Comparison of ENCODE assay signal across 8 cellular contexts in the genomic region with DNA sequence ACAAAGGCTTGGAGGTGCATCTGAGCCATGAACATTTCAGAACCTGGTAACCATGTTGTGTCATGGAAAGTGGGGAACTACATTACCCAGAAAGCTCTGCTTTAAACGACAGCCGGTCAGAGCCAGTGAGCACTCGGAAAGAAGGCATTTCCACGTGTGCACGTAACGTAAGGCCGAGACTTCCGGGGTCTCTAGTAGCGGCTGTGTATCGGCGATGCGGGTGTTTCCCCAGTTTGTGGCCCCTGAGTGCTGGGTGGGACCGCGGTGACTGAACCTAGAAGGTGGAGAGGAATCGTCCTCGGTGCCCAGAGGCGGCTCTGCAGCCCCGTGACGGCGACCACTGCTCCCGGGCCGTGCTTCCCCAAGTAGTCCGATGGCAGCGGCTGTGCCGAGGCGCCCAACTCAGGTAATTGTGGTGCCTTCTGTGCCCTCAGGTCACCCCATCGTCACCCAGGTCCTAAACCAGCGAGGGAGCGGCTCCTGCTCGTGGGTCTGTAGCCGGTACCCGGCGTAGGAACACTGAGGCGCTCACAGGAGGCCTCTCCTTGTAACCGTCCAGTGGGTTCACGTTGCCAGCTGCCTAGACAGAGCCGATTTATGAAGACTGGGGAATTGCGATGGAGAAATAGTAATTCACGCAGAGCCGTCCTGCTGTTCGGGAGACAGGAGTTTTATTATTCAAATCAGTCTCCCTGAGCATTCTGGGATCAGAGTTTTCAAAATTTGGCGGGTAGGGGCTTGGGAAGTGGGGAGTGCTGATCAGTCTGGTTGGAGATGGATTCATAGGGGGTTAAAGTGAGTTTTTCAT. TPM values are rescaled to one million over a fixed set of nuclear protein-coding genes. Genes with fewer than 3 reads are reported as not detected.
DNase-seq lines count a peak whose midpoint lies in the region; ATAC-seq and TF ChIP-seq lines count a peak whose summit lies in the region.
"Not testable (repeated sequence)": the region's sequence is repeated elsewhere in the genome, so short reads cannot be mapped to it uniquely, and the experiment has no call there.

A gene (plus strand): TSS at position 194 of the 808 bp plus-strand sequence. CDS start 180 bp downstream, at position 374.

- not testable (repeated sequence) for H3K9me2 ChIP-seq in OCI-LY1 (ENCODE audit: low read depth, low read length)

- CTCF ChIA-PET in Caco-2 (lab: Charles Lee) = interaction anchor here (1.1 kb wide), 1 partner anchor 35 kb away, joined by 3 read pairs; a partner anchor contains a TSS

- H3K27me3 ChIP-seq in Caco-2 (replicated peaks; ENCODE audit: control insufficient read depth, insufficient read depth, low read length); OCI-LY1 (ENCODE audit: insufficient read depth, low read length); mononuclear cell (ENCODE audit: insufficient read depth, low read length): not testable (repeated sequence)

- H3K9me3 Mint-ChIP-seq in Caco-2 (ENCODE audit: unreplicated experiment) = not testable (repeated sequence)

- peaks cover 17% of the 10 kb centered on the region for H3K4me1 Mint-ChIP-seq in Caco-2 (ENCODE audit: low read depth, unreplicated experiment)

- peak within 1 kb of the TSS; percentile 95 for H3K9ac ChIP-seq in OCI-LY1 (ENCODE audit: low read length)

- not testable (repeated sequence) for H3K36me3 ChIP-seq in Caco-2 (ENCODE audit: control insufficient read depth, insufficient read depth, low read length)
- H3K36me3 ChIP-seq in OCI-LY1 (ENCODE audit: insufficient read depth, low read length) = peaks cover 43% of the 10 kb centered on the region

- peak within 1 kb of the TSS; percentile 93 for H3K4me2 ChIP-seq in OCI-LY1 (ENCODE audit: low read length)

- POLR2A ChIA-PET in Caco-2 (lab: Charles Lee) = interaction anchor here (0.5 to 1.7 kb wide), 9 partner anchors 9 to 1719 kb away, joined by 3 to 8 read pairs (median 5); a partner anchor contains a TSS

- H3K4me1 ChIP-seq in Caco-2 = peaks cover 12% of the 10 kb centered on the region
- H3K4me1 ChIP-seq in OCI-LY1 (ENCODE audit: insufficient read depth, low read length, severe bottlenecking) = not testable (repeated sequence)
- H3K4me1 ChIP-seq in mononuclear cell (ENCODE audit: insufficient read depth, low read length) = peaks cover 14% of the 10 kb centered on the region

- H3K27me3 Mint-ChIP-seq in Caco-2 (ENCODE audit: insufficient read depth, unreplicated experiment) = not testable (repeated sequence)

- H4K20me1 ChIP-seq in OCI-LY1 (ENCODE audit: insufficient read depth, low read length) = not testable (repeated sequence)

- not testable (repeated sequence) for TF ChIP-seq CTCF in Caco-2 (IDR thresholded peaks at IDR 0.05; ENCODE audit: insufficient read depth in 1 of 2, low read depth in 1 of 2, low read length in 1 of 2, severe bottlenecking in 1 of 2, unreplicated experiment in 1 of 2); OCI-LY1 (IDR thresholded peaks at IDR 0.05; ENCODE audit: low read length)

- H3K27ac ChIP-seq in OCI-LY1 (ENCODE audit: low read depth, low read length, poor library complexity, severe bottlenecking) (peak within 1 kb of the TSS; percentile 62), epithelial cell of prostate (peak within 1 kb of the TSS; percentile 82)

- not testable (repeated sequence) for H2AFZ ChIP-seq in OCI-LY1 (ENCODE audit: low read length)

- not testable (repeated sequence) for H3K9me3 ChIP-seq in Caco-2; OCI-LY1 (ENCODE audit: low read length); mononuclear cell (ENCODE audit: low read depth, low read length)

- peaks cover 87% of the 10 kb centered on the region for H3K36me3 Mint-ChIP-seq in Caco-2 (ENCODE audit: insufficient read depth, unreplicated experiment)

- peak; percentile 82 to 87 for DNase-seq in Caco-2
- DNase-seq in HUDEP-2 (lab: John Stamatoyannopoulos, UW; ENCODE audit: unreplicated experiment in 76 of 76) = peak in 74 of 76 experiments; percentile 22 to 89 (median 74)
- DNase-seq in activated CD8-positive, alpha-beta memory T cell treated with anti-CD3 and anti-CD28 coated beads, Interleukin-2, amount 50 U/mL, for 48 hours = peak; percentile 86
- peak; percentile 40 for DNase-seq in epithelial cell of prostate (ENCODE audit: low read depth, low spot score)
- peak; percentile 59 to 66 for DNase-seq in stimulated activated CD8-positive, alpha-beta memory T cell treated with anti-CD3 and anti-CD28 coated beads, Interleukin-2, amount 100 ng/mL, for 1 hour (ENCODE audit: low read depth in 2 of 2)

- not testable (repeated sequence) for H3F3A ChIP-seq in OCI-LY1 (ENCODE audit: insufficient read depth, low read length)

- H3K4me3 ChIP-seq in Caco-2 (ENCODE audit: low read depth, low read length) = peak within 1 kb of the TSS; percentile 44
- H3K4me3 ChIP-seq in OCI-LY1 (ENCODE audit: low read depth, low read length, poor library complexity, severe bottlenecking) = peak within 1 kb of the TSS; percentile 95
- H3K4me3 ChIP-seq in mononuclear cell (ENCODE audit: low read length) = peak within 1 kb of the TSS; percentile 81

- ATAC-seq in GM21381 (IDR thresholded peaks at IDR 0.05; ENCODE audit: unreplicated experiment) = peak; percentile 93

- intact Hi-C loops in Caco-2 (cut with micrococcal nuclease; ENCODE audit: unreplicated experiment) = loop anchor here (2.0 kb wide), 1 partner anchor 35 kb away; a partner anchor contains a TSS

- peak within 1 kb of the TSS; percentile 99 for H3K27ac Mint-ChIP-seq in Caco-2 (ENCODE audit: unreplicated experiment)

- BruUV-seq in Caco-2 (replicated peaks; lab: Mats Ljungman, UMichigan) = TSS peak; percentile 99

- peak within 1 kb of the TSS; percentile 99 for H3K4me3 Mint-ChIP-seq in Caco-2 (ENCODE audit: unreplicated experiment)

- H3K79me2 ChIP-seq in OCI-LY1 (ENCODE audit: insufficient read depth, low read length) = not testable (repeated sequence)

RNA-seq across cellular contexts. Expression of the gene that starts here (rescaled TPM):
- total RNA-seq in Caco-2 (2022) (70.5 and 78.0 TPM in 2 replicates), mononuclear cell (34.0 TPM)

Comparison
In these comparisons a context has a peak if more than half of its experiments do, and no peak if none do; other contexts are left out.
1. Peak in every context shown above with its lines: DNase-seq, ATAC-seq, H3K4me3 ChIP-seq and H3K27ac ChIP-seq.
2. H3K4me3 ChIP-seq: peak in every context shown above with its lines; median percentile 95 in OCI-LY1; 81 in mononuclear cell; 44 in Caco-2.